Comparison of ENCODE assay signal across 14 cellular contexts in the genomic region with DNA sequence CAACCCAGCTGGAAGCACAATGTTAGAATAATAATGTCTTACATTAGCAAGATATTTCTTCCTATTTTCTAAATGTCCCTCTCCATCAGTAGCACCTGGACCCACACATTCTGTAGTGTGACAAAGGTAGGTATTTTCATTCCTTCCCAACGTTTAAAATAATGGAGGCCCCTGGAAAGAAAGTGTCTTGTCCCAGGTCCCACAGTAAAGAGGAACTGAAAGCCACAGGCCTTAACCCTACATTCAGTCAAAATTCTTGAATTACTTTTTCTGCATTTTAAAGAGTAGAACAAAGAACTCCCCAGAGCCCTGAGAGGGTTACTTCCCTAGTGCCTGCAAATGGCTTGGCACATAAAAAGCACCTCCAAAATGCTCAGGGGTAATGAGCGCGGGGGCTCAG. TPM values are rescaled to one million over a fixed set of nuclear protein-coding genes. Genes with fewer than 3 reads are reported as not detected.
DNase-seq lines count a peak whose midpoint lies in the region; ATAC-seq and TF ChIP-seq lines count a peak whose summit lies in the region.
"Had no signal": no experiment of that assay in that cellular context is flagged by ENCODE, and none has a peak within 500 bp of the region (broad histone marks: within the 10 kb centered on the region; RNA-seq: fewer than 3 reads in every experiment).

No MANE protein-coding gene starts in this region.

- peaks cover 0 to 3% of the 10 kb centered on the region in 2 donors for H3K9me3 Mint-ChIP-seq in natural killer cell

- peak; percentile 87 for ATAC-seq in GM18868 (IDR thresholded peaks at IDR 0.05; ENCODE audit: unreplicated experiment)
- peak; percentile 74 for ATAC-seq in GM21576 (IDR thresholded peaks at IDR 0.05; ENCODE audit: unreplicated experiment)
- peak; percentile 89 for ATAC-seq in HG03095 (IDR thresholded peaks at IDR 0.05; ENCODE audit: unreplicated experiment)
- ATAC-seq in natural killer cell: no peak
- ATAC-seq in GM21619 (IDR thresholded peaks at IDR 0.05; ENCODE audit: unreplicated experiment): no peak
- ATAC-seq: activated CD4-positive, alpha-beta T cell treated with anti-CD3 and anti-CD28 coated beads for 36 hours; Panc1 had no signal

- H3K4me1 Mint-ChIP-seq in natural killer cell: no peaks in the 10 kb centered on the region
- H3K4me1 Mint-ChIP-seq: activated CD4-positive, alpha-beta T cell treated with anti-CD3 and anti-CD28 coated beads for 36 hours had no signal

- H3K27ac Mint-ChIP-seq in natural killer cell: no peak overlapping the region
- H3K27ac Mint-ChIP-seq: activated CD4-positive, alpha-beta T cell treated with anti-CD3 and anti-CD28 coated beads for 36 hours had no signal

- peaks cover 0 to 2% of the 10 kb centered on the region in 2 donors for H3K27me3 Mint-ChIP-seq in natural killer cell (ENCODE audit: low read depth in 2 of 2)
- H3K27me3 Mint-ChIP-seq: activated CD4-positive, alpha-beta T cell treated with anti-CD3 and anti-CD28 coated beads for 36 hours had no signal

- H3K36me3 Mint-ChIP-seq in natural killer cell: no peaks in the 10 kb centered on the region

- no peak overlapping the region for H3K4me3 Mint-ChIP-seq in natural killer cell
- H3K4me3 Mint-ChIP-seq: activated CD4-positive, alpha-beta T cell treated with anti-CD3 and anti-CD28 coated beads for 36 hours had no signal

- intact Hi-C loops in natural killer cell (cut with micrococcal nuclease): no loop called here

- no peak for TF ChIP-seq CTCF in natural killer cell (IDR thresholded peaks at IDR 0.05)

- DNase-seq in RPMI8226 (peak; percentile 16), C1 segment of cervical spinal cord (lab: John Stamatoyannopoulos, UW) (no peak), natural killer cell (no peak)
- DNase-seq in stimulated activated CD4-positive, alpha-beta T cell treated with anti-CD3 and anti-CD28 coated beads, Interleukin-2, amount 100 ng/mL, for 24 hours: no peak
- DNase-seq: activated CD4-positive, alpha-beta T cell treated with anti-CD3 and anti-CD28 coated beads for 36 hours; effector CD8-positive, alpha-beta T cell; kidney had no signal

RNA-seq across cellular contexts. Expression of a gene that starts 26.3 kb away (rescaled TPM):
- not detected for total RNA-seq in natural killer cell
- total RNA-seq: activated CD4-positive, alpha-beta T cell treated with anti-CD3 and anti-CD28 coated beads for 36 hours; G401; myocyte had no signal

Comparison
In these comparisons a context has a peak if more than half of its experiments do, and no peak if none do; other contexts are left out.
1. ATAC-seq: peak in GM18868 (single experiment), GM21576 (single experiment) and HG03095 (single experiment); none in natural killer cell (0 of 3) and GM21619 (single experiment).